ENCODE assay signal across 1 cellular context in the genomic region with DNA sequence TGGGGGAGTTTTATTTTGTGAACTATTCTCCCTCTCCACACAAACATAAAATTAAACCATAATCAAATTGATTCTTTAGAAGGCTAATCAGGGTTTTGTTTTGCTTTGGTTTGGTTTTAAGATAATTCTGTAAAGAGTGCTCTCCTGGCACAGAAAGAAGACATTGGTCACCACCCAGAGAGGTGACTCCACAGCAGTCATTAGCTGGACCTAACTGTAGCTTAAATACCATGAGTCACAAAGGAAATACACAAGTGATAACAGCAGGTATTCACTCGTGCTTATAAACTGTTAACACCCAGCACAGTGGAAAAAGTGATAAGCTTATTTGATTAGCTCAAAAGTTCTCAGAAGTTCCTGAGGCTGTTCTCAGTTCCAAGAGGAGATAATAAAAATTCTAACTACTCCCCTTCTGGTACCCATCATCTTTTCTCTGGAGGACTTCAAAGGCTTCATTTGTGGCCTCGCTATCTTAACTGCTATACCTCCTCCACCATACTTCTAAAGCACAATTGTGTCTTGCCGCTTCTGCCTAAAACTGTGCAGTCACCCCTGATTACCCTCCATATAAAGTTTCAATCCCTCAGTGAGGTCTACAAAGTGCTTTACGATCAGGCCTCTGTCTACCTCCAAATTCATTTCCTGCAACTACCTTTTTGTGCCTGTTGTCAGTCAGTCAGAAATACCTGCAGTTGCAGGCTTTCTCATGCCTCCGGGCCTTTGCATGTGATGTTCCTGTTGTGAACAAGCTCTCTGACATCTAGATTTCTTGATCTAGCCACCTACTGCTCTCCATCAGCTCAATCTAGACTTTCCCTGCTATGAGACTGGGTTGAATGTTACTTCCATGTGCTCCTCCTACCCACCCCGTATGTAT.
TF ChIP-seq lines count a peak whose summit lies in the region.

No MANE protein-coding gene starts in this region.

TF ChIP-seq in K562, 482 proteins besides CTCF, POLR2A, EP300 and RAD21 (continued from another document and continues in another):
- TF ChIP-seq, protein P1, sequence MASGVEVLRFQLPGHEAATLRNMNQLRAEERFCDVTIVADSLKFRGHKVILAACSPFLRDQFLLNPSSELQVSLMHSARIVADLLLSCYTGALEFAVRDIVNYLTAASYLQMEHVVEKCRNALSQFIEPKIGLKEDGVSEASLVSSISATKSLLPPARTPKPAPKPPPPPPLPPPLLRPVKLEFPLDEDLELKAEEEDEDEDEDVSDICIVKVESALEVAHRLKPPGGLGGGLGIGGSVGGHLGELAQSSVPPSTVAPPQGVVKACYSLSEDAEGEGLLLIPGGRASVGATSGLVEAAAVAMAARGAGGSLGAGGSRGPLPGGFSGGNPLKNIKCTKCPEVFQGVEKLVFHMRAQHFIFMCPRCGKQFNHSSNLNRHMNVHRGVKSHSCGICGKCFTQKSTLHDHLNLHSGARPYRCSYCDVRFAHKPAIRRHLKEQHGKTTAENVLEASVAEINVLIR (CRISPR knock-in tag; IDR thresholded peaks at IDR 0.05), result no peak
- TF ChIP-seq SMAD1 (IDR thresholded peaks at IDR 0.05; ENCODE audit: low read depth, low read length, partially characterized antibody), result no peak
- peak; percentile 57 for TF ChIP-seq POLR2AphosphoS5 (IDR thresholded peaks at IDR 0.05; ENCODE audit: control insufficient read depth, insufficient read depth, low read depth, low read length)
- no peak for TF ChIP-seq SREBF2 (CRISPR knock-in tag; IDR thresholded peaks at IDR 0.05)
- TF ChIP-seq ZSCAN29 (IDR thresholded peaks at IDR 0.05), result no peak
- no peak for TF ChIP-seq PHF20 (IDR thresholded peaks at IDR 0.05; ENCODE audit: partially characterized antibody)
- TF ChIP-seq ETS2 (tag; IDR thresholded peaks at IDR 0.05; ENCODE audit: borderline replicate concordance, poor library complexity, severe bottlenecking), result no peak
- TF ChIP-seq ZNF134 (CRISPR knock-in tag; conservative IDR thresholded peaks at IDR 0.05), result no peak
- TF ChIP-seq YBX1 (IDR thresholded peaks at IDR 0.05), result no peak
- no peak for TF ChIP-seq EWSR1 (IDR thresholded peaks at IDR 0.05; ENCODE audit: borderline replicate concordance, low read depth, partially characterized antibody)
- peak; percentile 94 for TF ChIP-seq SMARCA4 (IDR thresholded peaks at IDR 0.05)
- 0 out of 4 replicates have a peak, but pooled peaks of 1 of the 2 experiments have one; percentile 25 for TF ChIP-seq ETV6 (IDR thresholded peaks at IDR 0.05; ENCODE audit: borderline replicate concordance in 1 of 2, low read depth in 2 of 2, low read length in 1 of 2)
- TF ChIP-seq ETV6 (CRISPR knock-in tag; IDR thresholded peaks at IDR 0.05; ENCODE audit: borderline replicate concordance), result no peak
- no peak for TF ChIP-seq PRMT5 (CRISPR knock-in tag; IDR thresholded peaks at IDR 0.05)
- TF ChIP-seq RAD51 (IDR thresholded peaks at IDR 0.05; ENCODE audit: borderline replicate concordance, low read depth), result no peak
- TF ChIP-seq ZNF445 (CRISPR knock-in tag; IDR thresholded peaks at IDR 0.05; ENCODE audit: low read depth), result no peak
- TF ChIP-seq HDAC2 (IDR thresholded peaks at IDR 0.05), result peak; percentile 73; the same call in 1 of the 2 replicates
- TF ChIP-seq, protein P2, sequence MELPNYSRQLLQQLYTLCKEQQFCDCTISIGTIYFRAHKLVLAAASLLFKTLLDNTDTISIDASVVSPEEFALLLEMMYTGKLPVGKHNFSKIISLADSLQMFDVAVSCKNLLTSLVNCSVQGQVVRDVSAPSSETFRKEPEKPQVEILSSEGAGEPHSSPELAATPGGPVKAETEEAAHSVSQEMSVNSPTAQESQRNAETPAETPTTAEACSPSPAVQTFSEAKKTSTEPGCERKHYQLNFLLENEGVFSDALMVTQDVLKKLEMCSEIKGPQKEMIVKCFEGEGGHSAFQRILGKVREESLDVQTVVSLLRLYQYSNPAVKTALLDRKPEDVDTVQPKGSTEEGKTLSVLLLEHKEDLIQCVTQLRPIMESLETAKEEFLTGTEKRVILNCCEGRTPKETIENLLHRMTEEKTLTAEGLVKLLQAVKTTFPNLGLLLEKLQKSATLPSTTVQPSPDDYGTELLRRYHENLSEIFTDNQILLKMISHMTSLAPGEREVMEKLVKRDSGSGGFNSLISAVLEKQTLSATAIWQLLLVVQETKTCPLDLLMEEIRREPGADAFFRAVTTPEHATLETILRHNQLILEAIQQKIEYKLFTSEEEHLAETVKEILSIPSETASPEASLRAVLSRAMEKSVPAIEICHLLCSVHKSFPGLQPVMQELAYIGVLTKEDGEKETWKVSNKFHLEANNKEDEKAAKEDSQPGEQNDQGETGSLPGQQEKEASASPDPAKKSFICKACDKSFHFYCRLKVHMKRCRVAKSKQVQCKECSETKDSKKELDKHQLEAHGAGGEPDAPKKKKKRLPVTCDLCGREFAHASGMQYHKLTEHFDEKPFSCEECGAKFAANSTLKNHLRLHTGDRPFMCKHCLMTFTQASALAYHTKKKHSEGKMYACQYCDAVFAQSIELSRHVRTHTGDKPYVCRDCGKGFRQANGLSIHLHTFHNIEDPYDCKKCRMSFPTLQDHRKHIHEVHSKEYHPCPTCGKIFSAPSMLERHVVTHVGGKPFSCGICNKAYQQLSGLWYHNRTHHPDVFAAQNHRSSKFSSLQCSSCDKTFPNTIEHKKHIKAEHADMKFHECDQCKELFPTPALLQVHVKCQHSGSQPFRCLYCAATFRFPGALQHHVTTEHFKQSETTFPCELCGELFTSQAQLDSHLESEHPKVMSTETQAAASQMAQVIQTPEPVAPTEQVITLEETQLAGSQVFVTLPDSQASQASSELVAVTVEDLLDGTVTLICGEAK (IDR thresholded peaks at IDR 0.05), result no peak
- TF ChIP-seq, protein P2 (CRISPR knock-in tag; IDR thresholded peaks at IDR 0.05), result no peak
- no peak for TF ChIP-seq RBBP5 (IDR thresholded peaks at IDR 0.05; ENCODE audit: borderline replicate concordance, insufficient read depth, low read length, poor library complexity, severe bottlenecking)
- TF ChIP-seq ZEB2 (IDR thresholded peaks at IDR 0.05), result peak; percentile 97
- no peak for TF ChIP-seq ZNF146 (CRISPR knock-in tag; IDR thresholded peaks at IDR 0.05; ENCODE audit: unreplicated experiment)
- TF ChIP-seq, protein P3, sequence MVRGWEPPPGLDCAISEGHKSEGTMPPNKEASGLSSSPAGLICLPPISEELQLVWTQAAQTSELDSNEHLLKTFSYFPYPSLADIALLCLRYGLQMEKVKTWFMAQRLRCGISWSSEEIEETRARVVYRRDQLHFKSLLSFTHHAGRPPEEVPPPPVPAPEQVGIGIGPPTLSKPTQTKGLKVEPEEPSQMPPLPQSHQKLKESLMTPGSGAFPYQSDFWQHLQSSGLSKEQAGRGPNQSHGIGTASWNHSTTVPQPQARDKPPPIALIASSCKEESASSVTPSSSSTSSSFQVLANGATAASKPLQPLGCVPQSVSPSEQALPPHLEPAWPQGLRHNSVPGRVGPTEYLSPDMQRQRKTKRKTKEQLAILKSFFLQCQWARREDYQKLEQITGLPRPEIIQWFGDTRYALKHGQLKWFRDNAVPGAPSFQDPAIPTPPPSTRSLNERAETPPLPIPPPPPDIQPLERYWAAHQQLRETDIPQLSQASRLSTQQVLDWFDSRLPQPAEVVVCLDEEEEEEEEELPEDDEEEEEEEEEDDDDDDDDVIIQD (CRISPR knock-in tag; IDR thresholded peaks at IDR 0.05), result no peak
- TF ChIP-seq, protein P4, sequence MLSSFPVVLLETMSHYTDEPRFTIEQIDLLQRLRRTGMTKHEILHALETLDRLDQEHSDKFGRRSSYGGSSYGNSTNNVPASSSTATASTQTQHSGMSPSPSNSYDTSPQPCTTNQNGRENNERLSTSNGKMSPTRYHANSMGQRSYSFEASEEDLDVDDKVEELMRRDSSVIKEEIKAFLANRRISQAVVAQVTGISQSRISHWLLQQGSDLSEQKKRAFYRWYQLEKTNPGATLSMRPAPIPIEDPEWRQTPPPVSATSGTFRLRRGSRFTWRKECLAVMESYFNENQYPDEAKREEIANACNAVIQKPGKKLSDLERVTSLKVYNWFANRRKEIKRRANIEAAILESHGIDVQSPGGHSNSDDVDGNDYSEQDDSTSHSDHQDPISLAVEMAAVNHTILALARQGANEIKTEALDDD (IDR thresholded peaks at IDR 0.05), result peak; percentile 74; the same call in 1 of the 2 replicates
- TF ChIP-seq ZNF507 (tag; conservative IDR thresholded peaks at IDR 0.05), result no peak
- TF ChIP-seq ZNF408 (CRISPR knock-in tag; IDR thresholded peaks at IDR 0.05; ENCODE audit: low read depth), result no peak
- no peak for TF ChIP-seq ILK (tag; IDR thresholded peaks at IDR 0.05; ENCODE audit: borderline replicate concordance, low read depth)
- TF ChIP-seq ZMIZ1 (IDR thresholded peaks at IDR 0.05; ENCODE audit: low read depth in 2 of 2, low read length in 2 of 2), result no peak
- TF ChIP-seq ZNF232 (CRISPR knock-in tag; IDR thresholded peaks at IDR 0.05), result no peak; the same call in 1 of the 2 replicates
- TF ChIP-seq PHF8 (IDR thresholded peaks at IDR 0.05; ENCODE audit: borderline replicate concordance, low read length), result no peak
- TF ChIP-seq ZNF316 (IDR thresholded peaks at IDR 0.05), result no peak
- no peak for TF ChIP-seq PREB (CRISPR knock-in tag; IDR thresholded peaks at IDR 0.05)
- TF ChIP-seq, protein P5, sequence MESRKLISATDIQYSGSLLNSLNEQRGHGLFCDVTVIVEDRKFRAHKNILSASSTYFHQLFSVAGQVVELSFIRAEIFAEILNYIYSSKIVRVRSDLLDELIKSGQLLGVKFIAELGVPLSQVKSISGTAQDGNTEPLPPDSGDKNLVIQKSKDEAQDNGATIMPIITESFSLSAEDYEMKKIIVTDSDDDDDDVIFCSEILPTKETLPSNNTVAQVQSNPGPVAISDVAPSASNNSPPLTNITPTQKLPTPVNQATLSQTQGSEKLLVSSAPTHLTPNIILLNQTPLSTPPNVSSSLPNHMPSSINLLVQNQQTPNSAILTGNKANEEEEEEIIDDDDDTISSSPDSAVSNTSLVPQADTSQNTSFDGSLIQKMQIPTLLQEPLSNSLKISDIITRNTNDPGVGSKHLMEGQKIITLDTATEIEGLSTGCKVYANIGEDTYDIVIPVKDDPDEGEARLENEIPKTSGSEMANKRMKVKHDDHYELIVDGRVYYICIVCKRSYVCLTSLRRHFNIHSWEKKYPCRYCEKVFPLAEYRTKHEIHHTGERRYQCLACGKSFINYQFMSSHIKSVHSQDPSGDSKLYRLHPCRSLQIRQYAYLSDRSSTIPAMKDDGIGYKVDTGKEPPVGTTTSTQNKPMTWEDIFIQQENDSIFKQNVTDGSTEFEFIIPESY (CRISPR knock-in tag; IDR thresholded peaks at IDR 0.05), result no peak
- no peak for TF ChIP-seq HNRNPK (IDR thresholded peaks at IDR 0.05; ENCODE audit: low read depth, low read length, poor library complexity, severe bottlenecking)
- TF ChIP-seq ARID1B (IDR thresholded peaks at IDR 0.05), result peak; percentile 95
- peak; percentile 65 for TF ChIP-seq JUNB (CRISPR knock-in tag; conservative IDR thresholded peaks at IDR 0.05)
- no peak for TF ChIP-seq ZNF444 (CRISPR knock-in tag; IDR thresholded peaks at IDR 0.05)
- TF ChIP-seq ZNF589 (CRISPR knock-in tag; IDR thresholded peaks at IDR 0.05; ENCODE audit: low read depth), result no peak
- TF ChIP-seq LCOR (CRISPR knock-in tag; IDR thresholded peaks at IDR 0.05), result no peak
- peak; percentile 76 to 83 for TF ChIP-seq KDM1A (IDR thresholded peaks at IDR 0.05)
